In genomic region chr5:31573494-31573893, GRCh38 we compare ENCODE assay signal across 17 cellular contexts. TPM values are rescaled to one million over a fixed set of nuclear protein-coding genes. Genes with fewer than 3 reads are reported as not detected.
DNase-seq lines count a peak whose midpoint lies in the region; ATAC-seq and TF ChIP-seq lines count a peak whose summit lies in the region.
"Had no signal": no experiment of that assay in that cellular context is flagged by ENCODE, and none has a peak within 500 bp of the region (broad histone marks: within the 10 kb centered on the region; RNA-seq: fewer than 3 reads in every experiment).

No MANE protein-coding gene starts in this region.

- WGBS in esophagus squamous epithelium, 2 donors, result 72 to 85% methylated on average over 6 of the region's 6 CpGs

- TF ChIP-seq POLR2A in esophagus squamous epithelium (IDR thresholded peaks at IDR 0.05), result no peak

- no peaks in the 10 kb centered on the region for H3K9me3 Mint-ChIP-seq in nephron progenitor cell
- H3K9me3 Mint-ChIP-seq: activated naive CD4-positive, alpha-beta T cell treated with anti-CD3 and anti-CD28 coated beads, Interleukin-2, amount 10 ng/mL, durations not matched to agents 7 days and 5 days; CD4-positive, alpha-beta memory T cell; HFFc6 had no signal

- H3K27me3 ChIP-seq in esophagus squamous epithelium, result peaks cover 0 to 7% (median 0%) of the 10 kb centered on the region in 4 donors

- H3K4me3 ChIP-seq in esophagus squamous epithelium, result no peak overlapping the region
- H3K4me3 ChIP-seq: mucosa of descending colon had no signal

- TF ChIP-seq CTCF in GM10266 (IDR thresholded peaks at IDR 0.05; ENCODE audit: control insufficient read depth, insufficient read depth, low read depth, missing control alignments) (no peak), nephron progenitor cell (IDR thresholded peaks at IDR 0.05) (no peak), esophagus squamous epithelium (IDR thresholded peaks at IDR 0.05) (no peak)

- ATAC-seq in HG02623 (IDR thresholded peaks at IDR 0.05; ENCODE audit: unreplicated experiment) (peak; percentile 66), HG03439 (IDR thresholded peaks at IDR 0.05; ENCODE audit: unreplicated experiment) (peak; percentile 87)
- ATAC-seq: mucosa of descending colon, SK-N-SH treated with all-trans-retinoic acid at 6 μM for 48 hours had no signal

- no peak overlapping the region for H3K27ac ChIP-seq in esophagus squamous epithelium

- no peaks in the 10 kb centered on the region for H3K4me1 ChIP-seq in esophagus squamous epithelium

- intact Hi-C loops in esophagus squamous epithelium (cut with DNase I), result no loop called here

- H3K4me3 Mint-ChIP-seq in nephron progenitor cell, result no peak overlapping the region
- H3K4me3 Mint-ChIP-seq: activated naive CD4-positive, alpha-beta T cell treated with anti-CD3 and anti-CD28 coated beads, Interleukin-2, amount 10 ng/mL, durations not matched to agents 7 days and 5 days; CD4-positive, alpha-beta memory T cell; HFFc6 had no signal

- no peaks in the 10 kb centered on the region for H3K36me3 ChIP-seq in esophagus squamous epithelium

- H3K4me1 Mint-ChIP-seq in nephron progenitor cell, result no peaks in the 10 kb centered on the region
- H3K4me1 Mint-ChIP-seq: activated naive CD4-positive, alpha-beta T cell treated with anti-CD3 and anti-CD28 coated beads, Interleukin-2, amount 10 ng/mL, durations not matched to agents 7 days and 5 days; CD4-positive, alpha-beta memory T cell had no signal

- no peaks in the 10 kb centered on the region for H3K36me3 Mint-ChIP-seq in nephron progenitor cell (ENCODE audit: low read depth)
- H3K36me3 Mint-ChIP-seq: activated naive CD4-positive, alpha-beta T cell treated with anti-CD3 and anti-CD28 coated beads, Interleukin-2, amount 10 ng/mL, durations not matched to agents 7 days and 5 days; CD4-positive, alpha-beta memory T cell had no signal

- DNase-seq in GM10266 (ENCODE audit: extremely low spot score), result peak; percentile 39
- DNase-seq in GM19238 (ENCODE audit: insufficient read length, low spot score), result peak; percentile 10
- no peak for DNase-seq in NCI-H774 (lab: John Stamatoyannopoulos, UW)
- no peak for DNase-seq in HuH-7.5 (ENCODE audit: low spot score)
- DNase-seq in nephron progenitor cell, result no peak
- DNase-seq in esophagus squamous epithelium (lab: John Stamatoyannopoulos, UW), result no peak
- DNase-seq: 8988T; activated naive CD4-positive, alpha-beta T cell treated with anti-CD3 and anti-CD28 coated beads, Interleukin-2, amount 10 ng/mL, durations not matched to agents 7 days and 5 days; CD4-positive, alpha-beta memory T cell; effector memory CD4-positive, alpha-beta T cell; foreskin fibroblast; HFFc6; mucosa of descending colon; posterior cingulate gyrus had no signal

- no peak overlapping the region for H3K27ac Mint-ChIP-seq in nephron progenitor cell
- H3K27ac Mint-ChIP-seq: activated naive CD4-positive, alpha-beta T cell treated with anti-CD3 and anti-CD28 coated beads, Interleukin-2, amount 10 ng/mL, durations not matched to agents 7 days and 5 days; CD4-positive, alpha-beta memory T cell; HFFc6 had no signal

- peaks cover 36% of the 10 kb centered on the region for H3K27me3 Mint-ChIP-seq in nephron progenitor cell (ENCODE audit: low read depth, poor library complexity)

- no peaks in the 10 kb centered on the region for H3K9me3 ChIP-seq in esophagus squamous epithelium
- H3K9me3 ChIP-seq: mucosa of descending colon had no signal

RNA-seq across cellular contexts. Expression of gene C5orf22, which starts 41.4 kb away (rescaled TPM):
- total RNA-seq in esophagus squamous epithelium, result 10 to 100 TPM; 11.0 to 19.8 (median 13.5) TPM

RNA-seq across cellular contexts. Expression of gene DROSHA, which starts 41.6 kb away (rescaled TPM):
- 10 to 100 TPM; 26.1 to 36.5 (median 31.8) TPM for total RNA-seq in esophagus squamous epithelium

Comparison
In these comparisons a context has a peak if more than half of its experiments do, and no peak if none do; other contexts are left out.
1. DNase-seq: peak in GM10266 (single experiment) and GM19238 (single experiment); none in NCI-H774 (single experiment), HuH-7.5 (single experiment), nephron progenitor cell (single experiment) and esophagus squamous epithelium (single experiment).